In the genomic region with DNA sequence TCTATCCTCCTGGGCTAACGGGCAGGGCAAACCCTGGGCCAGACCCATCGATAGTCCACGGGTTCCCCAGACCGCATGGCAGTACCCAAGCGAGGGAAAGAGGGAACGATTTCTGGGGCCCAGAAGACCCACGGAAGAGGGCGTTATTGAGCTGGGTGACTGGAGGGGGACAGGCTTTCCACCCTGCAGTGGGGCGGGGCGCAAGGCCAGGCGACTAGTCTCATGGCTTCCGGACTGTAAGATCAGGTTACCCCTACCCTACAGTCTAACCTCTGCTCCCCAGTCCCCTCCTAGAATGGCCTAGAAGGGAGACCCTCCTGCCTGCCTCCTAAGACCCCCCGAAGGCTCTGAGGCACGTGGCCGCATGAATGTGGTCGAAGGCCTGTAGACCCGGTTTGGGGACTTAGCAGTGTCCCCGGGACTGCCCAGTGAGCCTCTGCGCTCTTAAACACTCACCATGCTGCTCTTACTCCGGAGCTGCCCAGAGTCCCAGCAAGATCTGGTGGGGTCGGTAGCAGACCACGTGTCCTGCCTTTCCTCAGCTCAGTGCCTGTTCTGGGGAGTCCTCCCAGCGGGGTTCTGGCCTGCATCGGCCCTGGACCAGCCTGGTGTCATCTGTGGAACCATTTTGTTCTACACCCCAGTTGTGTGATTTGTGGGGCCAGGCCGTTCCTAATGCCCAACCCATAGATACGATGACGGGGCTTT, we compare ENCODE assay signal across 8 cellular contexts. TPM values are rescaled to one million over a fixed set of nuclear protein-coding genes. Genes with fewer than 3 reads are reported as not detected.
DNase-seq lines count a peak whose midpoint lies in the region; ATAC-seq and TF ChIP-seq lines count a peak whose summit lies in the region.

No MANE protein-coding gene starts in this region.

- no peaks in the 10 kb centered on the region for H3K27me3 Mint-ChIP-seq in activated CD4-positive, alpha-beta T cell treated with anti-CD3 and anti-CD28 coated beads for 36 hours
- H3K27me3 Mint-ChIP-seq in stimulated activated naive CD8-positive, alpha-beta T cell treated with anti-CD3 and anti-CD28 coated beads, Interleukin-15, Interleukin-2, amounts not matched to agents 100 ng/mL and 50 ng/mL, for 24 hours = peaks cover 13% of the 10 kb centered on the region

- TF ChIP-seq CTCF in AG10803 (conservative IDR thresholded peaks at IDR 0.05; ENCODE audit: low read length) = peak; percentile 36
- peak in 32 of 56 donors; percentile 7 to 53 (median 34) for TF ChIP-seq CTCF in dorsolateral prefrontal cortex (IDR thresholded peaks at IDR 0.05 in 54 of 56, conservative IDR thresholded peaks at IDR 0.05 in 2 of 56; ENCODE audit: low read depth in 1 of 56, partially characterized antibody in 56 of 56)
- TF ChIP-seq CTCF in lung (IDR thresholded peaks at IDR 0.05; ENCODE audit: control extremely low read depth, extremely low read depth) = no peak

- peak overlapping the region; percentile 98 for H3K27ac Mint-ChIP-seq in activated CD4-positive, alpha-beta T cell treated with anti-CD3 and anti-CD28 coated beads for 36 hours
- H3K27ac Mint-ChIP-seq in stimulated activated naive CD8-positive, alpha-beta T cell treated with anti-CD3 and anti-CD28 coated beads, Interleukin-15, Interleukin-2, amounts not matched to agents 100 ng/mL and 50 ng/mL, for 24 hours = peak overlapping the region; percentile 99

- 11% methylated on average over 27 of the region's 27 CpGs for WGBS in lung, 2 donors

- no peaks in the 10 kb centered on the region for H3K9me3 ChIP-seq in lung (ENCODE audit: control insufficient read depth in 2 of 2, insufficient read depth in 1 of 2, low read length in 1 of 2)

- H3K4me3 ChIP-seq in AG10803 (ENCODE audit: low read length) = peak overlapping the region; percentile 89
- H3K4me3 ChIP-seq in dorsolateral prefrontal cortex = peak overlapping the region; percentile 52 to 99 (median 80)
- peak overlapping the region; percentile 27 for H3K4me3 ChIP-seq in lung

- H3K27ac ChIP-seq in dorsolateral prefrontal cortex (peak overlapping the region; percentile 95 to 100 (median 99)), lung (ENCODE audit: low read depth in 1 of 2, low read length in 1 of 2) (peak overlapping the region; percentile 96 to 98)

- H3K4me1 Mint-ChIP-seq in activated CD4-positive, alpha-beta T cell treated with anti-CD3 and anti-CD28 coated beads for 36 hours = peaks cover 53% of the 10 kb centered on the region
- H3K4me1 Mint-ChIP-seq in stimulated activated naive CD8-positive, alpha-beta T cell treated with anti-CD3 and anti-CD28 coated beads, Interleukin-15, Interleukin-2, amounts not matched to agents 100 ng/mL and 50 ng/mL, for 24 hours (ENCODE audit: low read depth) = peaks cover 59% of the 10 kb centered on the region

- H3K36me3 Mint-ChIP-seq in activated CD4-positive, alpha-beta T cell treated with anti-CD3 and anti-CD28 coated beads for 36 hours (ENCODE audit: low read depth) = peaks cover 38% of the 10 kb centered on the region
- H3K36me3 Mint-ChIP-seq in stimulated activated naive CD8-positive, alpha-beta T cell treated with anti-CD3 and anti-CD28 coated beads, Interleukin-15, Interleukin-2, amounts not matched to agents 100 ng/mL and 50 ng/mL, for 24 hours (ENCODE audit: low read depth) = peaks cover 32% of the 10 kb centered on the region

- POLR2A ChIA-PET in activated CD4-positive, alpha-beta T cell treated with anti-CD3 and anti-CD28 coated beads for 36 hours (lab: Charles Lee) = interaction anchor here (0.6 to 4.7 kb wide), 7 partner anchors 12 to 65 kb away, joined by 3 to 45 read pairs (median 17); a partner anchor contains a TSS

- no peaks in the 10 kb centered on the region for H3K9me3 Mint-ChIP-seq in activated CD4-positive, alpha-beta T cell treated with anti-CD3 and anti-CD28 coated beads for 36 hours (ENCODE audit: low read depth)
- H3K9me3 Mint-ChIP-seq in stimulated activated naive CD8-positive, alpha-beta T cell treated with anti-CD3 and anti-CD28 coated beads, Interleukin-15, Interleukin-2, amounts not matched to agents 100 ng/mL and 50 ng/mL, for 24 hours = no peaks in the 10 kb centered on the region

- DNase-seq in AG10803 (ENCODE audit: low read depth) (peak; percentile 49), NCI-H146 treated with DMSO at 0.1 percent for 48 hours (lab: John Stamatoyannopoulos, UW; ENCODE audit: unreplicated experiment) (peak; percentile 54), dorsolateral prefrontal cortex (peak; percentile 32 to 68 (median 58)), lung (ENCODE audit: low spot score) (peak; percentile 68), CD1c-positive myeloid dendritic cell (ENCODE audit: extremely low spot score) (no peak)
- DNase-seq in activated CD4-positive, alpha-beta T cell treated with anti-CD3 and anti-CD28 coated beads for 36 hours = peak; percentile 76

- intact Hi-C loops in activated CD4-positive, alpha-beta T cell treated with anti-CD3 and anti-CD28 coated beads for 36 hours (cut with DNase I, micrococcal nuclease) = loop anchor here (1.0 to 5.0 kb wide), 5 partner anchors 51 to 536 kb away; a partner anchor contains a TSS
- intact Hi-C loops in dorsolateral prefrontal cortex (cut with DNase I) = loop anchor here in 1 of 2 donors (2.0 to 10.0 kb wide), 4 partner anchors 25 to 161 kb away; a partner anchor contains a TSS

- ATAC-seq in GM19395 (IDR thresholded peaks at IDR 0.05; ENCODE audit: unreplicated experiment) = peak; percentile 4
- peak; percentile 6 for ATAC-seq in activated CD4-positive, alpha-beta T cell treated with anti-CD3 and anti-CD28 coated beads for 36 hours
- ATAC-seq in lung (ENCODE audit: insufficient read depth, low FRiP score) = no peak

- H3K36me3 ChIP-seq in lung (ENCODE audit: control insufficient read depth in 2 of 2, insufficient read depth in 2 of 2, low read length in 2 of 2) = peaks cover 0 to 13% of the 10 kb centered on the region in 2 donors

- H3K4me1 ChIP-seq in lung (ENCODE audit: control insufficient read depth in 2 of 2, insufficient read depth in 2 of 2, low read length in 2 of 2) = peaks cover 2 to 4% of the 10 kb centered on the region in 2 donors

- peak overlapping the region; percentile 98 for H3K4me3 Mint-ChIP-seq in activated CD4-positive, alpha-beta T cell treated with anti-CD3 and anti-CD28 coated beads for 36 hours
- H3K4me3 Mint-ChIP-seq in stimulated activated naive CD8-positive, alpha-beta T cell treated with anti-CD3 and anti-CD28 coated beads, Interleukin-15, Interleukin-2, amounts not matched to agents 100 ng/mL and 50 ng/mL, for 24 hours = peak overlapping the region; percentile 97

- CTCF ChIA-PET in activated CD4-positive, alpha-beta T cell treated with anti-CD3 and anti-CD28 coated beads for 36 hours (lab: Charles Lee) = interaction anchor here (0.6 to 5.4 kb wide), 13 partner anchors 26 to 388 kb away, joined by 3 to 48 read pairs (median 4); a partner anchor contains a TSS

- H3K27me3 ChIP-seq in dorsolateral prefrontal cortex = no peaks in the 10 kb centered on the region
- H3K27me3 ChIP-seq in lung (ENCODE audit: control insufficient read depth, insufficient read depth) = no peaks in the 10 kb centered on the region

RNA-seq across cellular contexts. Expression of a gene that starts 13.1 kb away (rescaled TPM):
- 100 to 1,000 TPM; 173 to 226 TPM for total RNA-seq in activated CD4-positive, alpha-beta T cell treated with anti-CD3 and anti-CD28 coated beads for 36 hours
- total RNA-seq in dorsolateral prefrontal cortex (1 to 10 TPM in 8 of 120 experiments, under 1 TPM in 4, not detected in 108; 0.75 to 3.8 (median 1.2) TPM), lung (1 to 10 TPM; 2.1 to 3.9 TPM)
- 1 to 10 TPM; 3.6 to 5.7 TPM for polyA plus RNA-seq in lung

RNA-seq across cellular contexts. Expression of a gene that starts 24.3 kb away (rescaled TPM):
- 10 to 100 TPM; 49.3 to 57.9 TPM for total RNA-seq in activated CD4-positive, alpha-beta T cell treated with anti-CD3 and anti-CD28 coated beads for 36 hours
- total RNA-seq in dorsolateral prefrontal cortex (10 to 100 TPM; 33.8 to 92.7 (median 64.4) TPM), lung (10 to 100 TPM; 27.7 to 45.3 TPM)
- 10 to 100 TPM; 19.1 to 26.5 TPM for polyA plus RNA-seq in lung

RNA-seq across cellular contexts. Expression of a gene that starts 25.6 kb away (rescaled TPM):
- 100 to 1,000 TPM; 113 to 141 TPM for total RNA-seq in activated CD4-positive, alpha-beta T cell treated with anti-CD3 and anti-CD28 coated beads for 36 hours
- total RNA-seq in dorsolateral prefrontal cortex (10 to 100 TPM; 20.3 to 49.9 (median 35.2) TPM), lung (10 to 100 TPM; 20.1 to 47.6 TPM)
- 10 to 100 TPM; 14.0 to 15.3 TPM for polyA plus RNA-seq in lung

RNA-seq across cellular contexts. Expression of a gene that starts 33.5 kb away (rescaled TPM):
- 1 to 10 TPM; 3.9 to 4.5 TPM for total RNA-seq in activated CD4-positive, alpha-beta T cell treated with anti-CD3 and anti-CD28 coated beads for 36 hours
- total RNA-seq in dorsolateral prefrontal cortex (10 to 100 TPM in 5 of 120 experiments, 1 to 10 TPM in 115; 5.2 to 10.9 (median 8.0) TPM), lung (10 to 100 TPM in 1 of 2 donors, 1 to 10 TPM in 1; 5.3 to 10.8 TPM)
- 10 to 100 TPM in 1 of 2 donors, 1 to 10 TPM in 1; 5.6 to 10.5 TPM for polyA plus RNA-seq in lung

RNA-seq across cellular contexts. Expression of a gene that starts 47.3 kb away (rescaled TPM):
- total RNA-seq in activated CD4-positive, alpha-beta T cell treated with anti-CD3 and anti-CD28 coated beads for 36 hours = 10 to 100 TPM; 24.0 to 34.4 TPM
- total RNA-seq in dorsolateral prefrontal cortex = 10 to 100 TPM in 119 of 120 experiments, 1 to 10 TPM in 1; 9.1 to 25.9 (median 17.1) TPM
- 10 to 100 TPM; 24.4 to 33.1 TPM for total RNA-seq in lung
- 10 to 100 TPM; 13.2 to 19.0 TPM for polyA plus RNA-seq in lung

Comparison
In these comparisons a context has a peak if more than half of its experiments do, and no peak if none do; other contexts are left out.
1. H3K4me3 ChIP-seq: peak in every context shown above with its lines; median percentile 89 in AG10803; 80 in dorsolateral prefrontal cortex; 27 in lung.
2. RNA of a gene that starts 13.1 kb away (total RNA-seq): 173 to 226 TPM in activated CD4-positive, alpha-beta T cell treated with anti-CD3 and anti-CD28 coated beads for 36 hours; 2.1 to 3.9 TPM in lung and 0.75 to 3.8 TPM in dorsolateral prefrontal cortex; every median in the first group is over 10 times any median in the second.